16 cellular contexts compared by ENCODE assay signal in the genomic region with DNA sequence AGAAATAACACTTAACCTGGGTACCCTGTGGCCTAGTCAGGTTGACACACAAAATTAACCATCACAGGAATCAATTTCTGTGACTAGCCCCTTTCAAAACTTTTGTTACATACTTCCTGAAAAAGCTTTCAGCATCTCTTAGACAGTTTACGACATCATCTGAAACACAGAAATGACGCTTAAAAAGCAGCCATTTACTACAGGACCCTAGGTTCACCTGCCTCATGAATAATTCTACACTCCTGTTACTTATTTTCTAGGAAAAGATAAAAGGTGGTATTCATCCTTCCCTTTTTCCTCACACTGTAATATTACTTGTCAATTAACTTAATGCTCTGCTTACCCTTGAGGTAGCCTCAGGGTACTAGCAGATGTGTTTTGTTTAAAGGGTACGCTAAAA.
"Had no signal": no experiment of that assay in that cellular context is flagged by ENCODE, and none has a peak within 500 bp of the region (broad histone marks: within the 10 kb centered on the region; RNA-seq: fewer than 3 reads in every experiment).

No MANE protein-coding gene starts in this region.

- H3K36me3 ChIP-seq: adrenal gland, esophagus muscularis mucosa, WERI-Rb-1 had no signal

- H3K4me1 ChIP-seq: testis had no signal

- DNase-seq: activated CD4-positive, alpha-beta memory T cell treated with anti-CD3 and anti-CD28 coated beads for 36 hours; activated CD4-positive, alpha-beta T cell treated with anti-CD3 and anti-CD28 coated beads for 36 hours; activated T-cell treated with anti-CD3 and anti-CD28 coated beads, Interleukin-2, amount 50 U/mL, for 24 hours; adrenal gland; caudate nucleus; hippocampal formation; left ventricle myocardium superior; occipital lobe; stimulated activated naive CD8-positive, alpha-beta T cell treated with anti-CD3 and anti-CD28 coated beads, Interleukin-15, amount 100 ng/mL, for 72 hours; testis; WERI-Rb-1 had no signal

- H3K4me3 Mint-ChIP-seq: activated CD4-positive, alpha-beta memory T cell treated with anti-CD3 and anti-CD28 coated beads for 36 hours; activated CD4-positive, alpha-beta T cell treated with anti-CD3 and anti-CD28 coated beads for 36 hours; activated naive CD4-positive, alpha-beta T cell treated with anti-CD3 and anti-CD28 coated beads, Interleukin-2, amount 50 U/mL, for 24 hours; activated T-cell treated with anti-CD3 and anti-CD28 coated beads, Interleukin-2, amount 50 U/mL, for 24 hours; natural killer cell treated with Interleukin-12 subunit alpha and Interleukin-12 subunit beta and Interleukin-15 and Interleukin-18, amount 100 ng/mL, for 72 hours; stimulated activated naive CD8-positive, alpha-beta T cell treated with anti-CD3 and anti-CD28 coated beads, Interleukin-15, amount 100 ng/mL, for 72 hours; T-helper 1 cell treated with Interleukin-12 subunit alpha and Interleukin-12 subunit beta and Interleukin-4 antibody, amounts not matched to agents 30 μg/mL and 1 μg/mL, for 36 hours had no signal

- H3K4me3 ChIP-seq: adrenal gland, coronary artery, esophagus muscularis mucosa, testis had no signal

- ATAC-seq: activated CD4-positive, alpha-beta T cell treated with anti-CD3 and anti-CD28 coated beads for 36 hours; left ventricle myocardium superior; natural killer cell treated with Interleukin-12 subunit alpha and Interleukin-12 subunit beta and Interleukin-15 and Interleukin-18, amount 100 ng/mL, for 72 hours; stimulated activated naive CD8-positive, alpha-beta T cell treated with anti-CD3 and anti-CD28 coated beads, Interleukin-15, amount 100 ng/mL, for 72 hours had no signal

- H3K36me3 Mint-ChIP-seq: activated CD4-positive, alpha-beta memory T cell treated with anti-CD3 and anti-CD28 coated beads for 36 hours; natural killer cell treated with Interleukin-12 subunit alpha and Interleukin-12 subunit beta and Interleukin-15 and Interleukin-18, amount 100 ng/mL, for 72 hours had no signal

- H3K9me3 Mint-ChIP-seq: activated CD4-positive, alpha-beta memory T cell treated with anti-CD3 and anti-CD28 coated beads for 36 hours; activated naive CD4-positive, alpha-beta T cell treated with anti-CD3 and anti-CD28 coated beads, Interleukin-2, amount 50 U/mL, for 24 hours; activated T-cell treated with anti-CD3 and anti-CD28 coated beads, Interleukin-2, amount 50 U/mL, for 24 hours; stimulated activated naive CD8-positive, alpha-beta T cell treated with anti-CD3 and anti-CD28 coated beads, Interleukin-15, amount 100 ng/mL, for 72 hours; T-helper 1 cell treated with Interleukin-12 subunit alpha and Interleukin-12 subunit beta and Interleukin-4 antibody, amounts not matched to agents 30 μg/mL and 1 μg/mL, for 36 hours had no signal

- H3K4me1 Mint-ChIP-seq: stimulated activated naive CD8-positive, alpha-beta T cell treated with anti-CD3 and anti-CD28 coated beads, Interleukin-15, amount 100 ng/mL, for 72 hours had no signal

- H3K27ac Mint-ChIP-seq: activated CD4-positive, alpha-beta memory T cell treated with anti-CD3 and anti-CD28 coated beads for 36 hours; activated CD4-positive, alpha-beta T cell treated with anti-CD3 and anti-CD28 coated beads for 36 hours; activated naive CD4-positive, alpha-beta T cell treated with anti-CD3 and anti-CD28 coated beads, Interleukin-2, amount 50 U/mL, for 24 hours; activated T-cell treated with anti-CD3 and anti-CD28 coated beads, Interleukin-2, amount 50 U/mL, for 24 hours; natural killer cell treated with Interleukin-12 subunit alpha and Interleukin-12 subunit beta and Interleukin-15 and Interleukin-18, amount 100 ng/mL, for 72 hours; stimulated activated naive CD8-positive, alpha-beta T cell treated with anti-CD3 and anti-CD28 coated beads, Interleukin-15, amount 100 ng/mL, for 72 hours; T-helper 1 cell treated with Interleukin-12 subunit alpha and Interleukin-12 subunit beta and Interleukin-4 antibody, amounts not matched to agents 30 μg/mL and 1 μg/mL, for 36 hours had no signal

- H3K27me3 ChIP-seq: adrenal gland, esophagus muscularis mucosa, testis had no signal

- H3K27ac ChIP-seq: adrenal gland, coronary artery, esophagus muscularis mucosa, testis, WERI-Rb-1 had no signal

- H3K9me3 ChIP-seq: adrenal gland, esophagus muscularis mucosa, testis had no signal
